In the genomic region with DNA sequence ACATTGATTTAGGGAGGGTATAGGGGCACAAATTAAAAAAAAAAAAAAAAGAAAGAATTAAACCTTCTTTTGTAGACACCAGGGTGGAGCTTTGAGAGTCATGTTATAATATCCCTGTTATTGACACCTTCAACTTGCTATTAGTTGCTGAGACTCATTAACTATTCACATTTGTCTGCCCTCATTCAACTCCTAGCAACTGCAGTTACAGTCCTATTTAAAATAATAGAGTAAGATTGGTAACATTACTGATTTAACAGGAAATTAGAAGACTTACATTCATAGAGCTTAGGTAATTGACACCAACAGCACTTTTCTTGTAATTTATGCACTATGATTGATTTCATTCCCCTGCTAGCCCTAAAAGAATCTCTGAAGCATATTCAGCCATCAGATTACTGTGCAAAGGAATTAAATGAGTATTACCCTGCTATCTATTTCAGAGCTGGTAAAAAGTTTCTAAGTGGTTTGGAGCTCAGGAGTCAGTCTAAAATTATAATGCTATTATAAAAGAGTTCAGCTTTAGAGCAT, we compare ENCODE assay signal across 9 cellular contexts.
DNase-seq lines count a peak whose midpoint lies in the region; ATAC-seq and TF ChIP-seq lines count a peak whose summit lies in the region.
"Had no signal": no experiment of that assay in that cellular context is flagged by ENCODE, and none has a peak within 500 bp of the region (broad histone marks: within the 10 kb centered on the region; RNA-seq: fewer than 3 reads in every experiment).

No MANE protein-coding gene starts in this region.

- H3K79me2 ChIP-seq in OCI-LY7 (ENCODE audit: insufficient read depth, low read depth, low read length) (no peaks in the 10 kb centered on the region), fibroblast of lung (ENCODE audit: control insufficient read depth, insufficient read depth, low read length) (no peaks in the 10 kb centered on the region)

- no peak for ATAC-seq in GM19397 (IDR thresholded peaks at IDR 0.05; ENCODE audit: unreplicated experiment)

- H3K4me1 ChIP-seq in OCI-LY7 (ENCODE audit: insufficient read depth, low read length, poor library complexity, severe bottlenecking) = peaks cover 80% of the 10 kb centered on the region
- H3K4me1 ChIP-seq in fibroblast of lung (ENCODE audit: control insufficient read depth, extremely low read depth, insufficient read depth, low read length) = peaks cover 7% of the 10 kb centered on the region
- H3K4me1 ChIP-seq in tibial nerve = peaks cover 0 to 51% (median 39%) of the 10 kb centered on the region in 4 donors

- H3K36me3 ChIP-seq in OCI-LY7 (ENCODE audit: insufficient read depth, low read length) (no peaks in the 10 kb centered on the region), fibroblast of lung (ENCODE audit: control insufficient read depth, insufficient read depth, low read length) (no peaks in the 10 kb centered on the region), tibial nerve (no peaks in the 10 kb centered on the region)

- H3K27me3 Mint-ChIP-seq in activated naive CD4-positive, alpha-beta T cell treated with anti-CD3 and anti-CD28 coated beads, Interleukin-2, amount 50 U/mL, for 24 hours = no peaks in the 10 kb centered on the region
- H3K27me3 Mint-ChIP-seq: memory B cell had no signal

- H3K27ac ChIP-seq in OCI-LY7 (ENCODE audit: low read depth, low read length, poor library complexity, severe bottlenecking) (no peak overlapping the region), fibroblast of lung (ENCODE audit: insufficient read depth, low read length) (peak overlapping the region; percentile 93), tibial nerve (peak overlapping the region in 3 of 4 donors; percentile 69 to 87 (median 86))

- POLR2A ChIA-PET in OCI-LY7 (lab: Charles Lee) = interaction anchor here (0.5 to 1.1 kb wide), 10 partner anchors 12 to 288 kb away, joined by 3 to 6 read pairs (median 4); no protein-coding TSS in a partner anchor

- intact Hi-C loops in OCI-LY7 (cut with micrococcal nuclease; ENCODE audit: unreplicated experiment) = no loop called here

- H3K4me2 ChIP-seq in OCI-LY7 (ENCODE audit: low read length) (peak overlapping the region; percentile 60; the same call in 1 of the 2 replicates), fibroblast of lung (ENCODE audit: extremely low read depth, insufficient read depth, low read length) (no peak overlapping the region)

- H3K27me3 ChIP-seq in fibroblast of lung (ENCODE audit: control insufficient read depth, insufficient read depth, low read length) (no peaks in the 10 kb centered on the region), tibial nerve (no peaks in the 10 kb centered on the region)

- no peaks in the 10 kb centered on the region for H3K36me3 Mint-ChIP-seq in activated naive CD4-positive, alpha-beta T cell treated with anti-CD3 and anti-CD28 coated beads, Interleukin-2, amount 50 U/mL, for 24 hours
- H3K36me3 Mint-ChIP-seq: memory B cell had no signal

- TF ChIP-seq CTCF in OCI-LY7 (conservative IDR thresholded peaks at IDR 0.05; ENCODE audit: low read length) = no peak
- no peak for TF ChIP-seq CTCF in fibroblast of lung (conservative IDR thresholded peaks at IDR 0.05 in 1 of 2, IDR thresholded peaks at IDR 0.05 in 1 of 2; ENCODE audit: low read depth in 1 of 2, low read length in 2 of 2)
- TF ChIP-seq CTCF in tibial nerve (IDR thresholded peaks at IDR 0.05) = no peak

- H3K4me1 Mint-ChIP-seq in activated naive CD4-positive, alpha-beta T cell treated with anti-CD3 and anti-CD28 coated beads, Interleukin-2, amount 50 U/mL, for 24 hours = peaks cover 39% of the 10 kb centered on the region

- no peak for TF ChIP-seq EP300 in tibial nerve (IDR thresholded peaks at IDR 0.05)

- no TSS peak for BruUV-seq in OCI-LY7 (replicated peaks; lab: Mats Ljungman, UMichigan)

- H2AFZ ChIP-seq in OCI-LY7 (ENCODE audit: low read length) = peak overlapping the region; percentile 93; the same call in 1 of the 2 replicates
- no peak overlapping the region for H2AFZ ChIP-seq in fibroblast of lung (ENCODE audit: low read length)

- no peaks in the 10 kb centered on the region for H3K9me3 ChIP-seq in OCI-LY7 (ENCODE audit: low read length)
- H3K9me3 ChIP-seq in fibroblast of lung (ENCODE audit: control insufficient read depth, insufficient read depth, low read depth, low read length) = no peaks in the 10 kb centered on the region
- H3K9me3 ChIP-seq in tibial nerve = no peaks in the 10 kb centered on the region

- H3K27ac Mint-ChIP-seq in activated naive CD4-positive, alpha-beta T cell treated with anti-CD3 and anti-CD28 coated beads, Interleukin-2, amount 50 U/mL, for 24 hours = peak overlapping the region; percentile 96
- H3K27ac Mint-ChIP-seq: memory B cell had no signal

- no peak overlapping the region for H3K9ac ChIP-seq in fibroblast of lung (ENCODE audit: insufficient read depth, low read length)

- CTCF ChIA-PET in OCI-LY7 (lab: Charles Lee; ENCODE audit: unreplicated experiment) = interaction anchor here (1.2 kb wide), 1 partner anchor 16 kb away, joined by 4 read pairs; no protein-coding TSS in a partner anchor

- no peaks in the 10 kb centered on the region for H4K20me1 ChIP-seq in OCI-LY7 (ENCODE audit: insufficient read depth, low read length)
- no peaks in the 10 kb centered on the region for H4K20me1 ChIP-seq in fibroblast of lung (ENCODE audit: control insufficient read depth, extremely low read depth, insufficient read depth, low read length)

- H3K4me3 ChIP-seq in OCI-LY7 (ENCODE audit: low read depth, low read length, poor library complexity, severe bottlenecking) (no peak overlapping the region), fibroblast of lung (replicated peaks in 1 of 4; ENCODE audit: control extremely low read depth in 1 of 4, insufficient read depth in 1 of 4, low read depth in 3 of 4, low read length in 4 of 4) (no peak overlapping the region), tibial nerve (no peak overlapping the region)

- no peaks in the 10 kb centered on the region for H3K9me3 Mint-ChIP-seq in activated naive CD4-positive, alpha-beta T cell treated with anti-CD3 and anti-CD28 coated beads, Interleukin-2, amount 50 U/mL, for 24 hours
- H3K9me3 Mint-ChIP-seq: memory B cell had no signal

- DNase-seq in activated naive CD4-positive, alpha-beta T cell treated with Interleukin-2 at 50 U/mL for 16 hours = no peak
- DNase-seq in OCI-LY7 (ENCODE audit: low spot score) = no peak
- DNase-seq in fibroblast of lung (ENCODE audit: low read depth in 2 of 2) = peak in 1 of 2 donors; percentile 17
- DNase-seq in tibial nerve (ENCODE audit: low spot score in 2 of 2) = no peak
- no peak for DNase-seq in NCI-H2029 treated with DMSO at 0.1 percent for 48 hours (lab: John Stamatoyannopoulos, UW)
- no peak for DNase-seq in SW480 (ENCODE audit: low spot score)

- H3K4me3 Mint-ChIP-seq in activated naive CD4-positive, alpha-beta T cell treated with anti-CD3 and anti-CD28 coated beads, Interleukin-2, amount 50 U/mL, for 24 hours = peak overlapping the region; percentile 6
- H3K4me3 Mint-ChIP-seq: memory B cell had no signal

- TF ChIP-seq POLR2A in tibial nerve (IDR thresholded peaks at IDR 0.05) = no peak

- no peaks in the 10 kb centered on the region for H3K9me2 ChIP-seq in OCI-LY7 (ENCODE audit: insufficient read depth, low read length)
